ENCODE assay signal across 8 cellular contexts in genomic region chr9:32571969-32572899, GRCh38. TPM values are rescaled to one million over a fixed set of nuclear protein-coding genes. Genes with fewer than 3 reads are reported as not detected.
DNase-seq lines count a peak whose midpoint lies in the region; ATAC-seq and TF ChIP-seq lines count a peak whose summit lies in the region.

No MANE protein-coding gene starts in this region.

- peak; percentile 44 to 79 (median 67) for DNase-seq in CD4-positive, alpha-beta T cell
- DNase-seq in GM19240 (ENCODE audit: insufficient read length, low spot score) (peak; percentile 70), NCI-H82 treated with DMSO at 0.1 percent for 48 hours (lab: John Stamatoyannopoulos, UW; ENCODE audit: unreplicated experiment) (peak; percentile 20), endothelial cell (ENCODE audit: low spot score) (peak; percentile 58)
- DNase-seq in activated CD8-positive, alpha-beta memory T cell treated with anti-CD3 and anti-CD28 coated beads, Interleukin-2, amount 10 ng/mL, durations not matched to agents 7 days and 5 days = peak; percentile 89
- peak; percentile 37 for DNase-seq in stimulated activated CD8-positive, alpha-beta memory T cell treated with anti-CD3 and anti-CD28 coated beads, Interleukin-7, amount 100 ng/mL, for 24 hours (ENCODE audit: low read depth)

- H3K27ac ChIP-seq in CD4-positive, alpha-beta T cell (ENCODE audit: low read depth, low read length) = peak overlapping the region; percentile 74

- no peaks in the 10 kb centered on the region for H3K27me3 Mint-ChIP-seq in CD4-positive, alpha-beta T cell
- H3K27me3 Mint-ChIP-seq in activated CD8-positive, alpha-beta memory T cell treated with anti-CD3 and anti-CD28 coated beads, Interleukin-2, amount 10 ng/mL, durations not matched to agents 7 days and 5 days = no peaks in the 10 kb centered on the region
- peaks cover 5% of the 10 kb centered on the region for H3K27me3 Mint-ChIP-seq in endothelial cell (ENCODE audit: unreplicated experiment)

- H3K4me3 ChIP-seq in mononuclear cell (ENCODE audit: low read length) = peak overlapping the region; percentile 94

- H3K27me3 ChIP-seq in CD4-positive, alpha-beta T cell (ENCODE audit: control insufficient read depth, insufficient read depth, low read length) = no peaks in the 10 kb centered on the region
- peaks cover 4% of the 10 kb centered on the region for H3K27me3 ChIP-seq in mononuclear cell (ENCODE audit: insufficient read depth, low read length)

- CTCF ChIA-PET in CD4-positive, alpha-beta T cell (lab: Charles Lee) = interaction anchor here (0.6 to 12.1 kb wide), 14 partner anchors 8 to 194 kb away, joined by 3 to 206 read pairs (median 6); partner anchors contain the start of genes ACO1, RIGI, SMIM27 and TOPORS
- CTCF ChIA-PET in activated CD8-positive, alpha-beta memory T cell treated with anti-CD3 and anti-CD28 coated beads, Interleukin-2, amount 10 ng/mL, durations not matched to agents 7 days and 5 days (lab: Charles Lee) = interaction anchor here (0.6 to 12.5 kb wide), 17 partner anchors 9 to 452 kb away, joined by 3 to 454 read pairs (median 4); partner anchors contain the start of genes ACO1, DNAJA1, RIGI and SMIM27

- peaks cover 15% of the 10 kb centered on the region for H3K4me1 ChIP-seq in mononuclear cell (ENCODE audit: insufficient read depth, low read length)

- H3K9me3 Mint-ChIP-seq in CD4-positive, alpha-beta T cell = no peaks in the 10 kb centered on the region
- no peaks in the 10 kb centered on the region for H3K9me3 Mint-ChIP-seq in activated CD8-positive, alpha-beta memory T cell treated with anti-CD3 and anti-CD28 coated beads, Interleukin-2, amount 10 ng/mL, durations not matched to agents 7 days and 5 days (ENCODE audit: low read depth)
- no peaks in the 10 kb centered on the region for H3K9me3 Mint-ChIP-seq in endothelial cell (ENCODE audit: unreplicated experiment)

- intact Hi-C loops in CD4-positive, alpha-beta T cell (cut with DNase I, micrococcal nuclease) = loop anchor here (1.0 to 10.0 kb wide), 4 partner anchors 20 to 713 kb away; partner anchors contain the start of genes APTX (in 2 of the 2), RIGI (in 1 of the 2), SMIM27 (in 1 of the 2) and TOPORS (in 1 of the 2)

- no peaks in the 10 kb centered on the region for H3K9me3 ChIP-seq in CD4-positive, alpha-beta T cell (ENCODE audit: control insufficient read depth, low read length)
- H3K9me3 ChIP-seq in mononuclear cell (ENCODE audit: low read depth, low read length) = no peaks in the 10 kb centered on the region

- H3K4me1 Mint-ChIP-seq in CD4-positive, alpha-beta T cell (ENCODE audit: low read depth) = peaks cover 42% of the 10 kb centered on the region
- peaks cover 27% of the 10 kb centered on the region for H3K4me1 Mint-ChIP-seq in activated CD8-positive, alpha-beta memory T cell treated with anti-CD3 and anti-CD28 coated beads, Interleukin-2, amount 10 ng/mL, durations not matched to agents 7 days and 5 days
- H3K4me1 Mint-ChIP-seq in endothelial cell (ENCODE audit: unreplicated experiment) = peaks cover 14% of the 10 kb centered on the region

- H3K27ac Mint-ChIP-seq in CD4-positive, alpha-beta T cell = peak overlapping the region; percentile 97
- peak overlapping the region; percentile 98 for H3K27ac Mint-ChIP-seq in activated CD8-positive, alpha-beta memory T cell treated with anti-CD3 and anti-CD28 coated beads, Interleukin-2, amount 10 ng/mL, durations not matched to agents 7 days and 5 days
- peak overlapping the region; percentile 95 for H3K27ac Mint-ChIP-seq in endothelial cell (ENCODE audit: unreplicated experiment)

- TF ChIP-seq CTCF in CD4-positive, alpha-beta T cell (IDR thresholded peaks at IDR 0.05) = peak; percentile 81
- peak; percentile 79 for TF ChIP-seq CTCF in endothelial cell (IDR thresholded peaks at IDR 0.05; ENCODE audit: unreplicated experiment)

- H3K4me3 Mint-ChIP-seq in CD4-positive, alpha-beta T cell = peak overlapping the region; percentile 99
- H3K4me3 Mint-ChIP-seq in activated CD8-positive, alpha-beta memory T cell treated with anti-CD3 and anti-CD28 coated beads, Interleukin-2, amount 10 ng/mL, durations not matched to agents 7 days and 5 days = peak overlapping the region; percentile 97
- peak overlapping the region; percentile 98 for H3K4me3 Mint-ChIP-seq in endothelial cell (ENCODE audit: unreplicated experiment)

- ATAC-seq in CD4-positive, alpha-beta T cell (ENCODE audit: poor library complexity) = peak; percentile 84
- peak; percentile 87 for ATAC-seq in HG03442 (IDR thresholded peaks at IDR 0.05; ENCODE audit: unreplicated experiment)
- peak; percentile 85 for ATAC-seq in activated CD8-positive, alpha-beta memory T cell treated with anti-CD3 and anti-CD28 coated beads, Interleukin-2, amount 10 ng/mL, durations not matched to agents 7 days and 5 days

- peaks cover 37% of the 10 kb centered on the region for H3K36me3 Mint-ChIP-seq in CD4-positive, alpha-beta T cell (ENCODE audit: low read depth)
- peaks cover 11% of the 10 kb centered on the region for H3K36me3 Mint-ChIP-seq in activated CD8-positive, alpha-beta memory T cell treated with anti-CD3 and anti-CD28 coated beads, Interleukin-2, amount 10 ng/mL, durations not matched to agents 7 days and 5 days
- H3K36me3 Mint-ChIP-seq in endothelial cell (ENCODE audit: low read depth, unreplicated experiment) = peaks cover 13% of the 10 kb centered on the region

- POLR2A ChIA-PET in CD4-positive, alpha-beta T cell (lab: Charles Lee) = interaction anchor here (0.7 to 3.1 kb wide), 8 partner anchors 17 to 430 kb away, joined by 3 to 77 read pairs (median 12); partner anchors contain the start of genes ACO1, APTX, RIGI and SMIM27

RNA-seq across cellular contexts. Expression of gene NDUFB6, which starts 0.7 kb away (rescaled TPM):
- total RNA-seq in CD4-positive, alpha-beta T cell = 10 to 100 TPM; 11.9 to 12.3 TPM
- total RNA-seq in activated CD8-positive, alpha-beta memory T cell treated with anti-CD3 and anti-CD28 coated beads, Interleukin-2, amount 10 ng/mL, durations not matched to agents 7 days and 5 days = 10 to 100 TPM; 48.7 to 56.6 TPM
- total RNA-seq in endothelial cell (ENCODE audit: unreplicated experiment) = 36.8 TPM
- total RNA-seq in mononuclear cell = 6.5 TPM

RNA-seq across cellular contexts. Expression of gene TOPORS, which starts 19.8 kb away (rescaled TPM):
- 10 to 100 TPM; 40.8 to 41.8 TPM for total RNA-seq in CD4-positive, alpha-beta T cell
- total RNA-seq in activated CD8-positive, alpha-beta memory T cell treated with anti-CD3 and anti-CD28 coated beads, Interleukin-2, amount 10 ng/mL, durations not matched to agents 7 days and 5 days = 10 to 100 TPM; 12.1 to 15.2 TPM
- total RNA-seq in endothelial cell (ENCODE audit: unreplicated experiment) (20.7 TPM), mononuclear cell (52.3 TPM)

RNA-seq across cellular contexts. Expression of gene SMIM27, which starts 20.1 kb away (rescaled TPM):
- total RNA-seq in CD4-positive, alpha-beta T cell = 10 to 100 TPM; 12.7 to 16.8 TPM
- 10 to 100 TPM; 20.8 to 22.2 TPM for total RNA-seq in activated CD8-positive, alpha-beta memory T cell treated with anti-CD3 and anti-CD28 coated beads, Interleukin-2, amount 10 ng/mL, durations not matched to agents 7 days and 5 days
- total RNA-seq in endothelial cell (ENCODE audit: unreplicated experiment) = 8.0 TPM
- total RNA-seq in mononuclear cell = 6.8 TPM

RNA-seq across cellular contexts. Expression of gene RIGI, which starts 46.2 kb away (rescaled TPM):
- 1 to 10 TPM; 4.9 to 5.0 TPM for total RNA-seq in CD4-positive, alpha-beta T cell
- total RNA-seq in activated CD8-positive, alpha-beta memory T cell treated with anti-CD3 and anti-CD28 coated beads, Interleukin-2, amount 10 ng/mL, durations not matched to agents 7 days and 5 days = 10 to 100 TPM; 27.1 to 40.0 TPM
- total RNA-seq in endothelial cell (ENCODE audit: unreplicated experiment) = 8.4 TPM
- 5.6 TPM for total RNA-seq in mononuclear cell

Comparison
In these comparisons a context has a peak if more than half of its experiments do, and no peak if none do; other contexts are left out.
1. Peak in every context shown above with its lines: DNase-seq, ATAC-seq, H3K4me3 ChIP-seq and H3K27ac ChIP-seq.
2. DNase-seq: peak in every context shown above with its lines; median percentile 89 in activated CD8-positive, alpha-beta memory T cell treated with anti-CD3 and anti-CD28 coated beads, Interleukin-2, amount 10 ng/mL, durations not matched to agents 7 days and 5 days; 70 in GM19240; 67 in CD4-positive, alpha-beta T cell; 58 in endothelial cell; 37 in stimulated activated CD8-positive, alpha-beta memory T cell treated with anti-CD3 and anti-CD28 coated beads, Interleukin-7, amount 100 ng/mL, for 24 hours; 20 in NCI-H82 treated with DMSO at 0.1 percent for 48 hours.